ENCODE assay signal across 8 cellular contexts in the genomic region with DNA sequence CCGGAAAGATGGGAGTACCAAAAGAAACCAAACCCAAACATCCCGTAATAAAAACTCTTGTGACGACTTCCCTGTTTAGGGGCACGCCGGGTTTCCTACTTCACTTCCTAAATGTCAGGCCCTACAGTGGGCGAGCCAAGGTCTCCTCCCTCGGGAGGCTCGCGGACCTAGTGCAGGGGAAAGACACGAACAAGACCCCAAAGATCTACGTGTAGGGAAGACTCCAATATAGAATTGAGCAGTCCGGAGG. TPM values are rescaled to one million over a fixed set of nuclear protein-coding genes. Genes with fewer than 3 reads are reported as not detected.
DNase-seq lines count a peak whose midpoint lies in the region; ATAC-seq, FAIRE-seq and TF ChIP-seq lines count a peak whose summit lies in the region.

No MANE protein-coding gene starts in this region.

- ATAC-seq in HG02970 (IDR thresholded peaks at IDR 0.05; ENCODE audit: low FRiP score, unreplicated experiment) (peak; percentile 9), Panc1 (peak; percentile 31), lower lobe of right lung (peak; percentile 54 to 59)

- DNase-seq in A673 (ENCODE audit: low spot score) (peak; percentile 55), GM10248 (ENCODE audit: extremely low spot score) (peak; percentile 33), Panc1 (ENCODE audit: low read depth, low spot score) (no peak), coronary artery (ENCODE audit: low spot score) (peak; percentile 80), lower lobe of right lung (peak; percentile 67), transverse colon (peak; percentile 44), RCC 7860 (ENCODE audit: low spot score) (no peak)

- WGBS in transverse colon (ENCODE audit: low coverage in 1 of 2), 2 donors = 0 to 3% methylated on average over 5 to 12 of the region's 12 CpGs

- TF ChIP-seq EP300 in transverse colon (IDR thresholded peaks at IDR 0.05; ENCODE audit: low read depth) = no peak

- FAIRE-seq in RCC 7860 (lab: Jason Lieb, UNC) = no peak

- CTCF ChIA-PET in A673 (lab: Charles Lee) = interaction anchor here (0.8 kb wide), 1 partner anchor 109 kb away, joined by 4 read pairs; no protein-coding TSS in a partner anchor
- CTCF ChIA-PET in GM10248 (lab: Yijun Ruan, JAX) = interaction anchor here (1.1 to 5.8 kb wide), 7 partner anchors 11 to 246 kb away, joined by 3 to 134 read pairs (median 8); partner anchors contain the start of genes CPSF2, NDUFB1 and TRIP11
- CTCF ChIA-PET in Panc1 (lab: Charles Lee) = interaction anchor here (0.5 to 1.7 kb wide), 2 partner anchors 13 to 14 kb away, joined by 3 to 7 read pairs; no protein-coding TSS in a partner anchor

- BruUV-seq in A673 (replicated peaks; lab: Mats Ljungman, UMichigan) (no TSS peak), Panc1 (replicated peaks; lab: Mats Ljungman, UMichigan) (no TSS peak)

- H3K27ac ChIP-seq in A673 (ENCODE audit: low read depth, low read length, poor library complexity, severe bottlenecking) = peak overlapping the region; percentile 86
- H3K27ac ChIP-seq in Panc1 (ENCODE audit: low read length) = peak overlapping the region; percentile 90
- H3K27ac ChIP-seq in coronary artery = peak overlapping the region; percentile 93 to 98
- peak overlapping the region; percentile 92 for H3K27ac ChIP-seq in lower lobe of right lung
- H3K27ac ChIP-seq in transverse colon = peak overlapping the region; percentile 92 to 100 (median 96)

- TF ChIP-seq CTCF in A673 (conservative IDR thresholded peaks at IDR 0.05; ENCODE audit: low read depth, low read length) (no peak), GM10248 (IDR thresholded peaks at IDR 0.05; ENCODE audit: control extremely low read depth, extremely low read depth, low read depth, missing control alignments) (no peak), Panc1 (IDR thresholded peaks at IDR 0.05) (no peak), coronary artery (IDR thresholded peaks at IDR 0.05) (no peak), lower lobe of right lung (IDR thresholded peaks at IDR 0.05) (no peak), transverse colon (IDR thresholded peaks at IDR 0.05) (no peak)

- H3K4me1 ChIP-seq in A673 (ENCODE audit: insufficient read depth, low read length, poor library complexity, severe bottlenecking) (peaks cover 5% of the 10 kb centered on the region), Panc1 (ENCODE audit: control insufficient read depth, insufficient read depth, low read length) (peaks cover 9% of the 10 kb centered on the region; the same call in 1 of the 2 replicates), lower lobe of right lung (peaks cover 40% of the 10 kb centered on the region), transverse colon (peaks cover 8 to 38% (median 19%) of the 10 kb centered on the region in 4 donors)

- intact Hi-C loops in A673 (cut with micrococcal nuclease; ENCODE audit: unreplicated experiment) = no loop called here
- intact Hi-C loops in Panc1 (cut with micrococcal nuclease; ENCODE audit: unreplicated experiment) = loop anchor here (2.0 kb wide), 1 partner anchor 65 kb away; the partner anchor contains the start of gene TRIP11
- intact Hi-C loops in lower lobe of right lung (cut with DNase I) = no loop called here
- intact Hi-C loops in transverse colon (cut with DNase I; ENCODE audit: low total_unique reads) = no loop called here

- H3K36me3 ChIP-seq in A673 (ENCODE audit: insufficient read depth, low read length, poor library complexity, severe bottlenecking) (no peaks in the 10 kb centered on the region), Panc1 (ENCODE audit: control insufficient read depth, insufficient read depth, low read length) (peaks cover 2% of the 10 kb centered on the region; the same call in 1 of the 2 replicates), lower lobe of right lung (no peaks in the 10 kb centered on the region), transverse colon (no peaks in the 10 kb centered on the region)

- no peak for TF ChIP-seq POLR2A in transverse colon (IDR thresholded peaks at IDR 0.05)

- no peaks in the 10 kb centered on the region for H3K9me3 ChIP-seq in A673 (ENCODE audit: low read depth, low read length, poor library complexity, severe bottlenecking)
- H3K9me3 ChIP-seq in Panc1 (ENCODE audit: control insufficient read depth, insufficient read depth, low read depth, low read length) = no peaks in the 10 kb centered on the region
- no peaks in the 10 kb centered on the region for H3K9me3 ChIP-seq in lower lobe of right lung
- no peaks in the 10 kb centered on the region for H3K9me3 ChIP-seq in transverse colon

- H3K4me3 ChIP-seq in A673 (ENCODE audit: low read depth, low read length, poor library complexity, severe bottlenecking) = peak overlapping the region; percentile 70
- peak overlapping the region; percentile 94 to 95 for H3K4me3 ChIP-seq in Panc1 (ENCODE audit: low read depth in 2 of 2, low read length in 2 of 2)
- H3K4me3 ChIP-seq in coronary artery = peak overlapping the region; percentile 95
- H3K4me3 ChIP-seq in lower lobe of right lung = peak overlapping the region; percentile 87
- peak overlapping the region; percentile 79 to 97 (median 96) for H3K4me3 ChIP-seq in transverse colon

- POLR2A ChIA-PET in A673 (lab: Charles Lee; ENCODE audit: low non-redundant PET) = no interaction called here
- POLR2A ChIA-PET in GM10248 (lab: Yijun Ruan, JAX) = interaction anchor here (1.0 to 1.3 kb wide), 2 partner anchors 17 to 65 kb away, joined by 5 to 8 read pairs; partner anchors contain the start of genes CPSF2 and TRIP11
- POLR2A ChIA-PET in Panc1 (lab: Charles Lee) = no interaction called here

- H3K27me3 ChIP-seq in A673 (replicated peaks; ENCODE audit: insufficient read depth, low read depth, low read length, poor library complexity) (no peaks in the 10 kb centered on the region), Panc1 (ENCODE audit: control insufficient read depth, insufficient read depth, low read length) (no peaks in the 10 kb centered on the region), lower lobe of right lung (ENCODE audit: low read depth) (no peaks in the 10 kb centered on the region), transverse colon (no peaks in the 10 kb centered on the region)

- in situ Hi-C loops in Panc1 (cut with HindIII; ENCODE audit: low pct_unique_long_range_greater_than_20kb, low sequenced_read_pairs) (no loop called here), transverse colon (cut with MboI; ENCODE audit: low pct_ligation_motif_present in 1 of 4, low pct_unique_long_range_greater_than_20kb in 1 of 4, low sequenced_read_pairs in 3 of 4) (no loop called here)

RNA-seq across cellular contexts. Expression of gene ATXN3, which starts 0.6 kb away (rescaled TPM):
- total RNA-seq in A673 (2021) = 27.3 and 32.4 TPM in 2 replicates
- total RNA-seq in Panc1 (2021; ENCODE audit: unreplicated experiment) = 14.6 TPM
- 9.3 TPM for polyA plus RNA-seq in Panc1 (2012; ENCODE audit: insufficient read length)
- total RNA-seq in lower lobe of right lung = 47.9 TPM
- total RNA-seq in transverse colon = 10 to 100 TPM; 17.1 to 35.6 (median 25.9) TPM

RNA-seq across cellular contexts. Expression of gene NDUFB1, which starts 15.7 kb away (rescaled TPM):
- total RNA-seq in A673 (2021) = 140 and 154 TPM in 2 replicates
- 126 TPM for total RNA-seq in Panc1 (2021; ENCODE audit: unreplicated experiment)
- 147 TPM for polyA plus RNA-seq in Panc1 (2012; ENCODE audit: insufficient read length)
- 124 TPM for total RNA-seq in lower lobe of right lung
- 100 to 1,000 TPM in 2 of 4 donors, 10 to 100 TPM in 2; 31.4 to 434 (median 161) TPM for total RNA-seq in transverse colon

RNA-seq across cellular contexts. Expression of gene CPSF2, which starts 16.0 kb away (rescaled TPM):
- total RNA-seq in A673 (2021) (119 and 129 TPM in 2 replicates), Panc1 (2021; ENCODE audit: unreplicated experiment) (62.0 TPM), lower lobe of right lung (65.4 TPM), transverse colon (10 to 100 TPM in 2 of 4 donors, 1 to 10 TPM in 2; 4.5 to 25.9 (median 17.0) TPM)
- 33.3 TPM for polyA plus RNA-seq in Panc1 (2012; ENCODE audit: insufficient read length)

Comparison
In these comparisons a context has a peak if more than half of its experiments do, and no peak if none do; other contexts are left out.
1. DNase-seq: peak in A673 (single experiment), GM10248 (single experiment), coronary artery (single experiment), lower lobe of right lung (single experiment) and transverse colon (single experiment); none in Panc1 (single experiment) and RCC 7860 (single experiment).
2. Peak in every context shown above with its lines, with median percentiles within 50 percentile points of each other: H3K27ac ChIP-seq, H3K4me3 ChIP-seq and ATAC-seq.